Comparison of ENCODE assay signal across 1 cellular context in genomic region chr6:16844183-16844582, GRCh38.
TF ChIP-seq lines count a peak whose summit lies in the region.

No MANE protein-coding gene starts in this region.

TF ChIP-seq in SK-N-SH treated with all-trans-retinoic acid at 6 μM for 48 hours, 23 proteins besides CTCF, POLR2A, EP300 and RAD21 (continued from another document):
- TF ChIP-seq TSHZ2 (CRISPR knock-in tag; IDR thresholded peaks at IDR 0.05): peak; percentile 73; the same call in 1 of the 2 replicates
- peak; percentile 86; the same call in 1 of the 2 replicates for TF ChIP-seq TCF4 (CRISPR knock-in tag; IDR thresholded peaks at IDR 0.05; ENCODE audit: borderline replicate concordance)
